1 cellular context compared by ENCODE assay signal in the genomic region with DNA sequence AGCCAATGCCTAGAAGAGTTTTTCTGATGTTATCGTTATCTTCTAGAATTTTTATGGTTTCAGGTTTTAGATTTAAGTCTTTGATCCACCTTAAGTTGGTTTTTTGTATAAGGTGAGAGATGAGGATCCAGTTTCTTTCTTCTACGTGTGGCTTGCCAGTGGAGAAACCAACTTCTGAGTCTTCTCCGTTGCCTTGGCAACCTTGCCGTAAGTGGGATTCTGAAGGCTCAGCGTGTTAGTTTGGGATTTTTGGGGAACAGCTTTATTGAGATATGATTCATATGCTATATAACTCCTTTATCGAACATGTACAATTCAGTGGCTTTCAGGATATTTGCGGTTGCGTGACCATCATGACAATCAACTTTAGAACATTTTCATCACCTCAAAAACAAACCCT.
TF ChIP-seq lines count a peak whose summit lies in the region.

No MANE protein-coding gene starts in this region.

TF ChIP-seq in GM23338, 12 proteins besides CTCF, POLR2A, EP300 and RAD21:
- TF ChIP-seq REST (IDR thresholded peaks at IDR 0.05; ENCODE audit: unreplicated experiment) (no peak), ZNF331 (CRISPR knock-in tag; IDR thresholded peaks at IDR 0.05; ENCODE audit: low read depth) (no peak), EZH2 (IDR thresholded peaks at IDR 0.05; ENCODE audit: low read depth, unreplicated experiment) (no peak), ZNF114 (CRISPR knock-in tag; IDR thresholded peaks at IDR 0.05) (no peak), STAT1 (IDR thresholded peaks at IDR 0.05; ENCODE audit: unreplicated experiment) (no peak), JUNB (IDR thresholded peaks at IDR 0.05; ENCODE audit: unreplicated experiment) (no peak), NANOG (IDR thresholded peaks at IDR 0.05; ENCODE audit: borderline replicate concordance) (no peak), CREB1 (CRISPR knock-in tag; IDR thresholded peaks at IDR 0.05; ENCODE audit: low read depth) (no peak), EZH2phosphoT487 (IDR thresholded peaks at IDR 0.05; ENCODE audit: unreplicated experiment) (no peak)
- TF ChIP-seq, protein P1, sequence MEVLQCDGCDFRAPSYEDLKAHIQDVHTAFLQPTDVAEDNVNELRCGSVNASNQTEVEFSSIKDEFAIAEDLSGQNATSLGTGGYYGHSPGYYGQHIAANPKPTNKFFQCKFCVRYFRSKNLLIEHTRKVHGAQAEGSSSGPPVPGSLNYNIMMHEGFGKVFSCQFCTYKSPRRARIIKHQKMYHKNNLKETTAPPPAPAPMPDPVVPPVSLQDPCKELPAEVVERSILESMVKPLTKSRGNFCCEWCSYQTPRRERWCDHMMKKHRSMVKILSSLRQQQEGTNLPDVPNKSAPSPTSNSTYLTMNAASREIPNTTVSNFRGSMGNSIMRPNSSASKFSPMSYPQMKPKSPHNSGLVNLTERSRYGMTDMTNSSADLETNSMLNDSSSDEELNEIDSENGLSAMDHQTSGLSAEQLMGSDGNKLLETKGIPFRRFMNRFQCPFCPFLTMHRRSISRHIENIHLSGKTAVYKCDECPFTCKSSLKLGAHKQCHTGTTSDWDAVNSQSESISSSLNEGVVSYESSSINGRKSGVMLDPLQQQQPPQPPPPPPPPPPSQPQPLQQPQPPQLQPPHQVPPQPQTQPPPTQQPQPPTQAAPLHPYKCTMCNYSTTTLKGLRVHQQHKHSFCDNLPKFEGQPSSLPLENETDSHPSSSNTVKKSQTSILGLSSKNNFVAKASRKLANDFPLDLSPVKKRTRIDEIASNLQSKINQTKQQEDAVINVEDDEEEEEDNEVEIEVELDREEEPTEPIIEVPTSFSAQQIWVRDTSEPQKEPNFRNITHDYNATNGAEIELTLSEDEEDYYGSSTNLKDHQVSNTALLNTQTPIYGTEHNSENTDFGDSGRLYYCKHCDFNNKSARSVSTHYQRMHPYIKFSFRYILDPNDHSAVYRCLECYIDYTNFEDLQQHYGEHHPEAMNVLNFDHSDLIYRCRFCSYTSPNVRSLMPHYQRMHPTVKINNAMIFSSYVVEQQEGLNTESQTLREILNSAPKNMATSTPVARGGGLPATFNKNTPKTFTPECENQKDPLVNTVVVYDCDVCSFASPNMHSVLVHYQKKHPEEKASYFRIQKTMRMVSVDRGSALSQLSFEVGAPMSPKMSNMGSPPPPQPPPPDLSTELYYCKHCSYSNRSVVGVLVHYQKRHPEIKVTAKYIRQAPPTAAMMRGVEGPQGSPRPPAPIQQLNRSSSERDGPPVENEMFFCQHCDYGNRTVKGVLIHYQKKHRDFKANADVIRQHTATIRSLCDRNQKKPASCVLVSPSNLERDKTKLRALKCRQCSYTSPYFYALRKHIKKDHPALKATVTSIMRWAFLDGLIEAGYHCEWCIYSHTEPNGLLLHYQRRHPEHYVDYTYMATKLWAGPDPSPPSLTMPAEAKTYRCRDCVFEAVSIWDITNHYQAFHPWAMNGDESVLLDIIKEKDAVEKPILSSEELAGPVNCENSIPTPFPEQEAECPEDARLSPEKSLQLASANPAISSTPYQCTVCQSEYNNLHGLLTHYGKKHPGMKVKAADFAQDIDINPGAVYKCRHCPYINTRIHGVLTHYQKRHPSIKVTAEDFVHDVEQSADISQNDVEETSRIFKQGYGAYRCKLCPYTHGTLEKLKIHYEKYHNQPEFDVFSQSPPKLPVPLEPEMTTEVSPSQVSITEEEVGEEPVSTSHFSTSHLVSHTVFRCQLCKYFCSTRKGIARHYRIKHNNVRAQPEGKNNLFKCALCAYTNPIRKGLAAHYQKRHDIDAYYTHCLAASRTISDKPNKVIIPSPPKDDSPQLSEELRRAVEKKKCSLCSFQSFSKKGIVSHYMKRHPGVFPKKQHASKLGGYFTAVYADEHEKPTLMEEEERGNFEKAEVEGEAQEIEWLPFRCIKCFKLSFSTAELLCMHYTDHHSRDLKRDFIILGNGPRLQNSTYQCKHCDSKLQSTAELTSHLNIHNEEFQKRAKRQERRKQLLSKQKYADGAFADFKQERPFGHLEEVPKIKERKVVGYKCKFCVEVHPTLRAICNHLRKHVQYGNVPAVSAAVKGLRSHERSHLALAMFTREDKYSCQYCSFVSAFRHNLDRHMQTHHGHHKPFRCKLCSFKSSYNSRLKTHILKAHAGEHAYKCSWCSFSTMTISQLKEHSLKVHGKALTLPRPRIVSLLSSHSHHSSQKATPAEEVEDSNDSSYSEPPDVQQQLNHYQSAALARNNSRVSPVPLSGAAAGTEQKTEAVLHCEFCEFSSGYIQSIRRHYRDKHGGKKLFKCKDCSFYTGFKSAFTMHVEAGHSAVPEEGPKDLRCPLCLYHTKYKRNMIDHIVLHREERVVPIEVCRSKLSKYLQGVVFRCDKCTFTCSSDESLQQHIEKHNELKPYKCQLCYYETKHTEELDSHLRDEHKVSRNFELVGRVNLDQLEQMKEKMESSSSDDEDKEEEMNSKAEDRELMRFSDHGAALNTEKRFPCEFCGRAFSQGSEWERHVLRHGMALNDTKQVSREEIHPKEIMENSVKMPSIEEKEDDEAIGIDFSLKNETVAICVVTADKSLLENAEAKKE (CRISPR knock-in tag; IDR thresholded peaks at IDR 0.05) = no peak
